ENCODE assay signal across 1 cellular context in genomic region chr2:124347209-124347608, GRCh38.
TF ChIP-seq lines count a peak whose summit lies in the region.

No MANE protein-coding gene starts in this region.

TF ChIP-seq in GM23338, 12 proteins besides CTCF, POLR2A, EP300 and RAD21 (continued from another document):
- TF ChIP-seq, protein P1, sequence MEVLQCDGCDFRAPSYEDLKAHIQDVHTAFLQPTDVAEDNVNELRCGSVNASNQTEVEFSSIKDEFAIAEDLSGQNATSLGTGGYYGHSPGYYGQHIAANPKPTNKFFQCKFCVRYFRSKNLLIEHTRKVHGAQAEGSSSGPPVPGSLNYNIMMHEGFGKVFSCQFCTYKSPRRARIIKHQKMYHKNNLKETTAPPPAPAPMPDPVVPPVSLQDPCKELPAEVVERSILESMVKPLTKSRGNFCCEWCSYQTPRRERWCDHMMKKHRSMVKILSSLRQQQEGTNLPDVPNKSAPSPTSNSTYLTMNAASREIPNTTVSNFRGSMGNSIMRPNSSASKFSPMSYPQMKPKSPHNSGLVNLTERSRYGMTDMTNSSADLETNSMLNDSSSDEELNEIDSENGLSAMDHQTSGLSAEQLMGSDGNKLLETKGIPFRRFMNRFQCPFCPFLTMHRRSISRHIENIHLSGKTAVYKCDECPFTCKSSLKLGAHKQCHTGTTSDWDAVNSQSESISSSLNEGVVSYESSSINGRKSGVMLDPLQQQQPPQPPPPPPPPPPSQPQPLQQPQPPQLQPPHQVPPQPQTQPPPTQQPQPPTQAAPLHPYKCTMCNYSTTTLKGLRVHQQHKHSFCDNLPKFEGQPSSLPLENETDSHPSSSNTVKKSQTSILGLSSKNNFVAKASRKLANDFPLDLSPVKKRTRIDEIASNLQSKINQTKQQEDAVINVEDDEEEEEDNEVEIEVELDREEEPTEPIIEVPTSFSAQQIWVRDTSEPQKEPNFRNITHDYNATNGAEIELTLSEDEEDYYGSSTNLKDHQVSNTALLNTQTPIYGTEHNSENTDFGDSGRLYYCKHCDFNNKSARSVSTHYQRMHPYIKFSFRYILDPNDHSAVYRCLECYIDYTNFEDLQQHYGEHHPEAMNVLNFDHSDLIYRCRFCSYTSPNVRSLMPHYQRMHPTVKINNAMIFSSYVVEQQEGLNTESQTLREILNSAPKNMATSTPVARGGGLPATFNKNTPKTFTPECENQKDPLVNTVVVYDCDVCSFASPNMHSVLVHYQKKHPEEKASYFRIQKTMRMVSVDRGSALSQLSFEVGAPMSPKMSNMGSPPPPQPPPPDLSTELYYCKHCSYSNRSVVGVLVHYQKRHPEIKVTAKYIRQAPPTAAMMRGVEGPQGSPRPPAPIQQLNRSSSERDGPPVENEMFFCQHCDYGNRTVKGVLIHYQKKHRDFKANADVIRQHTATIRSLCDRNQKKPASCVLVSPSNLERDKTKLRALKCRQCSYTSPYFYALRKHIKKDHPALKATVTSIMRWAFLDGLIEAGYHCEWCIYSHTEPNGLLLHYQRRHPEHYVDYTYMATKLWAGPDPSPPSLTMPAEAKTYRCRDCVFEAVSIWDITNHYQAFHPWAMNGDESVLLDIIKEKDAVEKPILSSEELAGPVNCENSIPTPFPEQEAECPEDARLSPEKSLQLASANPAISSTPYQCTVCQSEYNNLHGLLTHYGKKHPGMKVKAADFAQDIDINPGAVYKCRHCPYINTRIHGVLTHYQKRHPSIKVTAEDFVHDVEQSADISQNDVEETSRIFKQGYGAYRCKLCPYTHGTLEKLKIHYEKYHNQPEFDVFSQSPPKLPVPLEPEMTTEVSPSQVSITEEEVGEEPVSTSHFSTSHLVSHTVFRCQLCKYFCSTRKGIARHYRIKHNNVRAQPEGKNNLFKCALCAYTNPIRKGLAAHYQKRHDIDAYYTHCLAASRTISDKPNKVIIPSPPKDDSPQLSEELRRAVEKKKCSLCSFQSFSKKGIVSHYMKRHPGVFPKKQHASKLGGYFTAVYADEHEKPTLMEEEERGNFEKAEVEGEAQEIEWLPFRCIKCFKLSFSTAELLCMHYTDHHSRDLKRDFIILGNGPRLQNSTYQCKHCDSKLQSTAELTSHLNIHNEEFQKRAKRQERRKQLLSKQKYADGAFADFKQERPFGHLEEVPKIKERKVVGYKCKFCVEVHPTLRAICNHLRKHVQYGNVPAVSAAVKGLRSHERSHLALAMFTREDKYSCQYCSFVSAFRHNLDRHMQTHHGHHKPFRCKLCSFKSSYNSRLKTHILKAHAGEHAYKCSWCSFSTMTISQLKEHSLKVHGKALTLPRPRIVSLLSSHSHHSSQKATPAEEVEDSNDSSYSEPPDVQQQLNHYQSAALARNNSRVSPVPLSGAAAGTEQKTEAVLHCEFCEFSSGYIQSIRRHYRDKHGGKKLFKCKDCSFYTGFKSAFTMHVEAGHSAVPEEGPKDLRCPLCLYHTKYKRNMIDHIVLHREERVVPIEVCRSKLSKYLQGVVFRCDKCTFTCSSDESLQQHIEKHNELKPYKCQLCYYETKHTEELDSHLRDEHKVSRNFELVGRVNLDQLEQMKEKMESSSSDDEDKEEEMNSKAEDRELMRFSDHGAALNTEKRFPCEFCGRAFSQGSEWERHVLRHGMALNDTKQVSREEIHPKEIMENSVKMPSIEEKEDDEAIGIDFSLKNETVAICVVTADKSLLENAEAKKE (CRISPR knock-in tag; IDR thresholded peaks at IDR 0.05) = no peak
- no peak for TF ChIP-seq ZNF331 (CRISPR knock-in tag; IDR thresholded peaks at IDR 0.05; ENCODE audit: low read depth)
- no peak for TF ChIP-seq JUNB (IDR thresholded peaks at IDR 0.05; ENCODE audit: unreplicated experiment)
